1 cellular context compared by ENCODE assay signal in the genomic region with DNA sequence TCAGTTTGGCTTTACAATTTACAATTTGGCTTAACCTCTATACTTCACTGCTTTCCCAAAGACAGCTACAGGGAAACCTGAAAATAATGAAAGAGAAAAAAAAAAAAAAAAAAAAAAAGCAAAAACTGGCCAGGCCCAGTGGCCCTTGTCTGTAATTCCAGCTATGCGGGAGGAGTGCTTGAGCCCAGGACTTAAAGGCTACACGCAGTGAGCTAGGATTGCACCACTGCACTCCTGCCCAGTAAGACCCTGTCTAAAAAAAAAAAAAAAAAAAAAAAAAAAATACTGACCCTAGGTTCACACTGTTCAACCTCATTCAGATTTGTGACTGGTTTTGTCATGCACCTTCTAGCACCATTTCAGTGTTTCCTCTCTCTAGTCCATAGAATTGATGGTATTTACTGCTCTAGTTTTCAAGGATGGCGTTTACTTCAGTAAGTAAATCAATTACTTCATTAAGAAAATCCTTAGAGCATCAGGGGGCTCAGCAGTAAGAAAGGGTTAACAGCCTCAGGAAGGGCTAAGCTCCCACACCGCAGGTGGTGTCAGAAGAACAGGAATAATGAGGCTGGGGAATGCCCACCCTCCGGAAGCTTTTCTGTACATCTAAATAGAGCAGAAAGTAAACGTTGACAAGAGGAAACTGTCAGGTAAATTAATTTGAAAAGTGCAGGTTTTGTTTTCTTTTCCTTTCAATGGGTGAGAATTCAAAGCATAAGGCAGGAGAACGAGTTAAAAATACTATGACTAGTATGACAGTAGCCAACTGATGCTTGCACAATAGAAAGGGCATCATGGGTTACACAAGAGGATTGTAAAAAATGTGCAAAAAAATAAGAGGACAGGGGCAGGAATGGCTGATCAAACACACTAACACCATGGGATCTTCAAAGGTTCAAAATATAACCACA.
TF ChIP-seq lines count a peak whose summit lies in the region.

No MANE protein-coding gene starts in this region.

TF ChIP-seq in H1, 55 proteins besides CTCF, POLR2A, EP300 and RAD21 (continued from another document):
- TF ChIP-seq, protein P1, sequence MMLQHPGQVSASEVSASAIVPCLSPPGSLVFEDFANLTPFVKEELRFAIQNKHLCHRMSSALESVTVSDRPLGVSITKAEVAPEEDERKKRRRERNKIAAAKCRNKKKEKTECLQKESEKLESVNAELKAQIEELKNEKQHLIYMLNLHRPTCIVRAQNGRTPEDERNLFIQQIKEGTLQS (IDR thresholded peaks at IDR 0.05; ENCODE audit: insufficient read depth, low read depth, low read length) = no peak
